25 cellular contexts compared by ENCODE assay signal in the genomic region with DNA sequence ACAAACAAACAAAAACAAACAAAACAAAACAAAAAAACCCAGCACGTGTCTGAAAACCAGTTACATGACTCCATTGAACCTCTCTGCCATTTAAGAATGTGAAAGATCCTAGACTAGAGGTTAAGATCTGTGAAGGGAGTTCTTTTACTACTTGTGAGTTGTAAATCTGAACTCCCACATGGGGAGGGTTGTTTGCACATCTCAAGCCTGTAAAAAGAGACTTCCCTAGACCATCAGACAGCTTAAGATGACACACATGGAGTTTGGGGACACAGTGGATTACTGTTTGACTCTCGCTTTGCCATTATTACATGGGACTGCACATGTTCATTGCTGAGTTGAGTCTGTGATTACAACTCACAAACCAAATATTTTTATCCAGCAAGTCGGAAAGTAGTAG.
"Had no signal": no experiment of that assay in that cellular context is flagged by ENCODE, and none has a peak within 500 bp of the region (broad histone marks: within the 10 kb centered on the region; RNA-seq: fewer than 3 reads in every experiment).

No MANE protein-coding gene starts in this region.

- H3K4me1 ChIP-seq: neural progenitor cell, prostate gland, suprapubic skin, upper lobe of right lung, uterus had no signal

- H3K9me3 Mint-ChIP-seq: effector memory CD8-positive, alpha-beta T cell; immature natural killer cell; memory B cell; natural killer cell; neural progenitor cell; stimulated activated naive CD8-positive, alpha-beta T cell treated with anti-CD3 and anti-CD28 coated beads, Interleukin-15, amount 100 ng/mL, for 72 hours had no signal

- H3K27ac Mint-ChIP-seq: effector memory CD8-positive, alpha-beta T cell; immature natural killer cell; memory B cell; natural killer cell; neural progenitor cell had no signal

- H3K36me3 ChIP-seq: esophagus squamous epithelium, lower lobe of right lung, neural progenitor cell, prostate gland, spleen, suprapubic skin, transverse colon, upper lobe of right lung, uterus had no signal

- DNase-seq: cortex of kidney; effector memory CD8-positive, alpha-beta T cell; erythroblast; esophagus squamous epithelium; hypothalamus; immature natural killer cell; islet precursor cell; kidney glomerular epithelial cell; left colon; left ventricle myocardium superior; lower lobe of right lung; natural killer cell; right cardiac atrium; stimulated activated CD4-positive, alpha-beta T cell treated with anti-CD3 and anti-CD28 coated beads, Interleukin-4, amount 100 ng/mL, for 4 hours; stimulated activated naive CD4-positive, alpha-beta T cell; stimulated activated naive CD8-positive, alpha-beta T cell treated with anti-CD3 and anti-CD28 coated beads, Interleukin-15, amount 100 ng/mL, for 72 hours; transverse colon; upper lobe of right lung; uterus had no signal

- H3K27ac ChIP-seq: esophagus squamous epithelium, lower lobe of right lung, neural progenitor cell, prostate gland, skin epidermis, spleen, suprapubic skin, transverse colon, upper lobe of right lung, uterus had no signal

- H3K4me3 Mint-ChIP-seq: effector memory CD8-positive, alpha-beta T cell; immature natural killer cell; memory B cell; natural killer cell; neural progenitor cell; stimulated activated naive CD8-positive, alpha-beta T cell treated with anti-CD3 and anti-CD28 coated beads, Interleukin-15, amount 100 ng/mL, for 72 hours had no signal

- H3K9me3 ChIP-seq: esophagus squamous epithelium, lower lobe of right lung, prostate gland, spleen, suprapubic skin, transverse colon, upper lobe of right lung, uterus had no signal

- H3K27me3 Mint-ChIP-seq: effector memory CD8-positive, alpha-beta T cell; memory B cell; stimulated activated naive CD8-positive, alpha-beta T cell treated with anti-CD3 and anti-CD28 coated beads, Interleukin-15, amount 100 ng/mL, for 72 hours had no signal

- H3K36me3 Mint-ChIP-seq: immature natural killer cell, memory B cell, natural killer cell, neural progenitor cell had no signal

- ATAC-seq: effector memory CD8-positive, alpha-beta T cell; left colon; left ventricle myocardium superior; lower lobe of right lung; natural killer cell; right cardiac atrium; stimulated activated naive CD8-positive, alpha-beta T cell treated with anti-CD3 and anti-CD28 coated beads, Interleukin-15, amount 100 ng/mL, for 72 hours; upper lobe of right lung had no signal

- H3K4me3 ChIP-seq: esophagus squamous epithelium, lower lobe of right lung, neural progenitor cell, prostate gland, skin epidermis, spleen, suprapubic skin, transverse colon, upper lobe of right lung, uterus had no signal

- H3K27me3 ChIP-seq: esophagus squamous epithelium, neural progenitor cell, spleen, suprapubic skin, transverse colon, upper lobe of right lung, uterus had no signal
